17 cellular contexts compared by ENCODE assay signal in genomic region chr1:94798054-94798453, GRCh38. TPM values are rescaled to one million over a fixed set of nuclear protein-coding genes. Genes with fewer than 3 reads are reported as not detected.
DNase-seq lines count a peak whose midpoint lies in the region; ATAC-seq and TF ChIP-seq lines count a peak whose summit lies in the region.
"Had no signal": no experiment of that assay in that cellular context is flagged by ENCODE, and none has a peak within 500 bp of the region (broad histone marks: within the 10 kb centered on the region; RNA-seq: fewer than 3 reads in every experiment).

No MANE protein-coding gene starts in this region.

- H3K9me3 Mint-ChIP-seq in activated T-cell treated with anti-CD3 and anti-CD28 coated beads, Interleukin-2, amount 50 U/mL, for 72 hours = no peaks in the 10 kb centered on the region
- H3K9me3 Mint-ChIP-seq in mesothelial cell of epicardium = no peaks in the 10 kb centered on the region
- H3K9me3 Mint-ChIP-seq: CD4-positive, alpha-beta T cell had no signal

- TF ChIP-seq CTCF in mesothelial cell of epicardium (IDR thresholded peaks at IDR 0.05; ENCODE audit: unreplicated experiment) = no peak

- H3K27me3 Mint-ChIP-seq in activated T-cell treated with anti-CD3 and anti-CD28 coated beads, Interleukin-2, amount 50 U/mL, for 72 hours (ENCODE audit: low read depth) = no peaks in the 10 kb centered on the region
- no peaks in the 10 kb centered on the region for H3K27me3 Mint-ChIP-seq in mesothelial cell of epicardium (ENCODE audit: low read depth)
- H3K27me3 Mint-ChIP-seq: CD4-positive, alpha-beta T cell had no signal

- DNase-seq in activated T-cell treated with anti-CD3 and anti-CD28 coated beads, Interleukin-2, amount 50 U/mL, for 72 hours = no peak
- no peak for DNase-seq in activated T-cell treated with anti-CD3 and anti-CD28 coated beads, Interleukin-2, amount 50 U/mL, for 48 hours
- DNase-seq in NCI-H1436 treated with DMSO at 0.1 percent for 48 hours (lab: John Stamatoyannopoulos, UW) (peak; percentile 52), mesothelial cell of epicardium (ENCODE audit: low spot score in 2 of 2, unreplicated experiment in 2 of 2) (no peak), NCI-H2196 (lab: John Stamatoyannopoulos, UW; ENCODE audit: unreplicated experiment) (no peak), DMS 273 (lab: John Stamatoyannopoulos, UW; ENCODE audit: unreplicated experiment) (no peak)
- DNase-seq: AML-193; CD4-positive, alpha-beta T cell; DMS53; KG1; NCI-H187; NCI-H2227 treated with DMSO at 0.1 percent for 48 hours; NCI-H526; OCI-M1; SHP77 treated with DMSO at 0.1 percent for 48 hours had no signal

- peaks cover 7% of the 10 kb centered on the region for H3K4me1 Mint-ChIP-seq in activated T-cell treated with anti-CD3 and anti-CD28 coated beads, Interleukin-2, amount 50 U/mL, for 72 hours (ENCODE audit: low read depth)
- H3K4me1 Mint-ChIP-seq in mesothelial cell of epicardium = peaks cover 40% of the 10 kb centered on the region

- ATAC-seq in activated T-cell treated with anti-CD3 and anti-CD28 coated beads, Interleukin-2, amount 50 U/mL, for 72 hours (replicated peaks in 1 of 2) = no peak
- no peak for ATAC-seq in GM21576 (IDR thresholded peaks at IDR 0.05; ENCODE audit: unreplicated experiment)

- no peaks in the 10 kb centered on the region for H3K36me3 Mint-ChIP-seq in activated T-cell treated with anti-CD3 and anti-CD28 coated beads, Interleukin-2, amount 50 U/mL, for 72 hours (ENCODE audit: insufficient read depth in 2 of 2)
- no peaks in the 10 kb centered on the region for H3K36me3 Mint-ChIP-seq in mesothelial cell of epicardium

- H3K27ac Mint-ChIP-seq in activated T-cell treated with anti-CD3 and anti-CD28 coated beads, Interleukin-2, amount 50 U/mL, for 72 hours = peak overlapping the region; percentile 31
- peak overlapping the region; percentile 59 for H3K27ac Mint-ChIP-seq in mesothelial cell of epicardium
- H3K27ac Mint-ChIP-seq: CD4-positive, alpha-beta T cell; T-helper 1 cell treated with Interleukin-12 subunit alpha and Interleukin-12 subunit beta and Interleukin-4 antibody, amounts not matched to agents 30 μg/mL and 1 μg/mL, for 36 hours had no signal

- H3K4me3 Mint-ChIP-seq in activated T-cell treated with anti-CD3 and anti-CD28 coated beads, Interleukin-2, amount 50 U/mL, for 72 hours = no peak overlapping the region
- H3K4me3 Mint-ChIP-seq in mesothelial cell of epicardium = no peak overlapping the region
- H3K4me3 Mint-ChIP-seq: CD4-positive, alpha-beta T cell; T-helper 1 cell treated with Interleukin-12 subunit alpha and Interleukin-12 subunit beta and Interleukin-4 antibody, amounts not matched to agents 30 μg/mL and 1 μg/mL, for 36 hours had no signal

RNA-seq across cellular contexts. Expression of gene SLC44A3, which starts 22.1 kb away (rescaled TPM):
- not detected for total RNA-seq in activated T-cell treated with anti-CD3 and anti-CD28 coated beads, Interleukin-2, amount 50 U/mL, for 72 hours
- total RNA-seq in mesothelial cell of epicardium = 9.2 to 13.2 TPM (median 11.2 TPM) in 3 replicates
